ENCODE assay signal across 10 cellular contexts in the genomic region with DNA sequence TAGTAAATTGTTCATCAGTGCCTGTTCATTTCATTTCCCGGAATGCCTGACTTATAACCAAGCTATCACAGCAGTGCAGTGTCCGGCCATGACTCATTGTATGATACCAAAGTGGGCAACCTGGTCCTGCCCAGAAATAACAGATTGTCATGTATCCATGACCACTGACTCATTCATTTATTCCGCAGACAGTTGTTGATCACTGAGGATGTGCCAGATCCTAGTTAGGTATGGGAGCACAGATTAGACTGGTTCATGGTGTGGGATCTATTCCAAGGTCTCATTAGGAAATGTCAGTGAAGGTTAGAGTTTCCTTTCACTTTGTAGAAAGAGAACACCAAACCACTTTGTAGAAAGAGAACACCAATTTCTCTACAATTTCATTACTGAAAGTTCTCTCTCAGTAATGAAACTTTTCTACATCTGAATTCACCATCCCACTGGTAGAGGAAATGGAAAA. TPM values are rescaled to one million over a fixed set of nuclear protein-coding genes. Genes with fewer than 3 reads are reported as not detected.
A peak's percentile ranks its signal among the peaks of the same experiment; 100 is the strongest.
DNase-seq lines count a peak whose midpoint lies in the region; ATAC-seq and TF ChIP-seq lines count a peak whose summit lies in the region.
"Had no signal": no experiment of that assay in that cellular context is flagged by ENCODE, and none has a peak within 500 bp of the region (broad histone marks: within the 10 kb centered on the region; RNA-seq: fewer than 3 reads in every experiment).

No MANE protein-coding gene starts in this region.

- CTCF ChIA-PET in activated CD4-positive, alpha-beta memory T cell treated with anti-CD3 and anti-CD28 coated beads for 36 hours (lab: Charles Lee) = no interaction called here

- H3K27ac ChIP-seq in ascending aorta = no peak overlapping the region

- H3K36me3 Mint-ChIP-seq in mesothelial cell of epicardium = peaks cover 46% of the 10 kb centered on the region
- H3K36me3 Mint-ChIP-seq in activated CD4-positive, alpha-beta memory T cell treated with anti-CD3 and anti-CD28 coated beads for 36 hours = no peaks in the 10 kb centered on the region

- DNase-seq in DMS 273 treated with DMSO at 0.1 percent for 48 hours (lab: John Stamatoyannopoulos, UW) = peak; percentile 73
- DNase-seq in M059J (ENCODE audit: low read depth) = peak; percentile 98
- DNase-seq in dermis blood vessel endothelial cell = peak; percentile 85
- DNase-seq in mesothelial cell of epicardium (ENCODE audit: low spot score in 2 of 2, unreplicated experiment in 2 of 2) = no peak
- no peak for DNase-seq in ascending aorta (ENCODE audit: low spot score in 2 of 2)
- no peak for DNase-seq in ecto neural progenitor cell (ENCODE audit: low spot score)
- no peak for DNase-seq in activated CD4-positive, alpha-beta memory T cell treated with anti-CD3 and anti-CD28 coated beads for 36 hours
- DNase-seq: activated effector memory CD4-positive, alpha-beta T cell treated with Interleukin-2 at 50 U/mL for 16 hours; MV-4-11 had no signal

- TF ChIP-seq CTCF in mesothelial cell of epicardium (IDR thresholded peaks at IDR 0.05; ENCODE audit: unreplicated experiment) (no peak), ascending aorta (IDR thresholded peaks at IDR 0.05) (no peak)

- H3K4me1 ChIP-seq in ascending aorta = peaks cover 0 to 3% of the 10 kb centered on the region in 2 donors

- no peak overlapping the region for H3K4me3 Mint-ChIP-seq in mesothelial cell of epicardium
- no peak overlapping the region for H3K4me3 Mint-ChIP-seq in activated CD4-positive, alpha-beta memory T cell treated with anti-CD3 and anti-CD28 coated beads for 36 hours

- POLR2A ChIA-PET in activated CD4-positive, alpha-beta memory T cell treated with anti-CD3 and anti-CD28 coated beads for 36 hours (lab: Charles Lee) = no interaction called here

- H3K27ac Mint-ChIP-seq in mesothelial cell of epicardium = peak overlapping the region; percentile 69
- H3K27ac Mint-ChIP-seq in activated CD4-positive, alpha-beta memory T cell treated with anti-CD3 and anti-CD28 coated beads for 36 hours = no peak overlapping the region

- H3K9me3 Mint-ChIP-seq in mesothelial cell of epicardium = peaks cover 7% of the 10 kb centered on the region
- H3K9me3 Mint-ChIP-seq in activated CD4-positive, alpha-beta memory T cell treated with anti-CD3 and anti-CD28 coated beads for 36 hours = no peaks in the 10 kb centered on the region

- H3K36me3 ChIP-seq in ascending aorta = no peaks in the 10 kb centered on the region

- no peaks in the 10 kb centered on the region for H3K27me3 Mint-ChIP-seq in mesothelial cell of epicardium (ENCODE audit: low read depth)
- H3K27me3 Mint-ChIP-seq in activated CD4-positive, alpha-beta memory T cell treated with anti-CD3 and anti-CD28 coated beads for 36 hours = peaks cover 6% of the 10 kb centered on the region

- H3K27me3 ChIP-seq in ascending aorta = no peaks in the 10 kb centered on the region

- no peak overlapping the region for H3K4me3 ChIP-seq in ascending aorta

- peaks cover 79% of the 10 kb centered on the region for H3K4me1 Mint-ChIP-seq in mesothelial cell of epicardium
- H3K4me1 Mint-ChIP-seq in activated CD4-positive, alpha-beta memory T cell treated with anti-CD3 and anti-CD28 coated beads for 36 hours (ENCODE audit: low read depth) = no peaks in the 10 kb centered on the region

- intact Hi-C loops in ascending aorta (cut with DNase I) = no loop called here
- intact Hi-C loops in activated CD4-positive, alpha-beta memory T cell treated with anti-CD3 and anti-CD28 coated beads for 36 hours (cut with micrococcal nuclease) = no loop called here

- ATAC-seq in HG02759 (IDR thresholded peaks at IDR 0.05; ENCODE audit: unreplicated experiment) = no peak

- H3K9me3 ChIP-seq in ascending aorta = no peaks in the 10 kb centered on the region

RNA-seq across cellular contexts. Expression of a gene that starts 8.7 kb away (rescaled TPM):
- total RNA-seq in M059J (2014; rRNA removed; shearing (Covaris generic)) = 143 and 152 TPM in 2 replicates
- 24.9 and 39.0 TPM in 2 replicates for total RNA-seq in dermis blood vessel endothelial cell
- 756 to 790 TPM (median 778 TPM) in 3 replicates for total RNA-seq in mesothelial cell of epicardium
- total RNA-seq in ascending aorta = 15.3 TPM
- 1 to 10 TPM; 3.0 to 3.8 TPM for total RNA-seq in activated CD4-positive, alpha-beta memory T cell treated with anti-CD3 and anti-CD28 coated beads for 36 hours

Comparison
In these comparisons a context has a peak if more than half of its experiments do, and no peak if none do; other contexts are left out.
1. DNase-seq: peak in DMS 273 treated with DMSO at 0.1 percent for 48 hours (single experiment), M059J (single experiment) and dermis blood vessel endothelial cell (single experiment); none in mesothelial cell of epicardium (0 of 2), ascending aorta (0 of 2), ecto neural progenitor cell (single experiment) and activated CD4-positive, alpha-beta memory T cell treated with anti-CD3 and anti-CD28 coated beads for 36 hours (single experiment).